21 cellular contexts compared by ENCODE assay signal in genomic region chr1:43821471-43821870, GRCh38.
DNase-seq lines count a peak whose midpoint lies in the region; ATAC-seq, FAIRE-seq and TF ChIP-seq lines count a peak whose summit lies in the region.
"Had no signal": no experiment of that assay in that cellular context is flagged by ENCODE, and none has a peak within 500 bp of the region (broad histone marks: within the 10 kb centered on the region; RNA-seq: fewer than 3 reads in every experiment).

No MANE protein-coding gene starts in this region.

- no peak overlapping the region for H2BK20ac ChIP-seq in H9 (ENCODE audit: low read depth, low read length, poor library complexity, severe bottlenecking)

- H3K23ac ChIP-seq in H9 (ENCODE audit: insufficient read length, low read depth, low read length) = no peak overlapping the region

- no peak overlapping the region for H4K91ac ChIP-seq in H9 (ENCODE audit: insufficient read length, low read depth, low read length)

- no peaks in the 10 kb centered on the region for H3K9me3 ChIP-seq in HCT116 (ENCODE audit: control insufficient read depth in 1 of 2, insufficient read depth in 1 of 2, low read depth in 1 of 2, low read length in 2 of 2)
- H3K9me3 ChIP-seq in keratinocyte (ENCODE audit: control insufficient read depth, low read depth, low read length) = no peaks in the 10 kb centered on the region
- H3K9me3 ChIP-seq in stomach = peaks cover 6 to 17% (median 14%) of the 10 kb centered on the region in 4 donors
- no peaks in the 10 kb centered on the region for H3K9me3 ChIP-seq in H9 (ENCODE audit: control insufficient read depth, low read depth, low read length)

- H2BK12ac ChIP-seq in H9 (ENCODE audit: insufficient read length, low read depth, low read length) = no peak overlapping the region

- H3K4me3 Mint-ChIP-seq in H9 = no peak overlapping the region
- H3K4me3 Mint-ChIP-seq: activated CD4-positive, alpha-beta T cell treated with anti-CD3 and anti-CD28 coated beads for 36 hours; activated naive CD8-positive, alpha-beta T cell treated with anti-CD3 and anti-CD28 coated beads for 36 hours; natural killer cell had no signal

- intact Hi-C loops in HCT116 (cut with micrococcal nuclease) (no loop called here), stomach (cut with DNase I; ENCODE audit: low total_unique reads) (no loop called here)

- no peak overlapping the region for H4K8ac ChIP-seq in H9 (replicated peaks; ENCODE audit: insufficient read length, low read depth, low read length)

- 75 to 92% (median 83%) methylated on average over 5 of the region's 5 CpGs for WGBS in stomach, 5 donors
- WGBS in H9 (ENCODE audit: extremely low coverage, insufficient read length, low lambda C conversion rate) = no CpG with 5 or more reads among the region's 5 CpGs

- POLR2A ChIA-PET in HCT116 (lab: Charles Lee) = no interaction called here

- H3K9ac ChIP-seq in HCT116 (ENCODE audit: low read length) (peak overlapping the region; percentile 44), keratinocyte (ENCODE audit: control insufficient read depth, extremely low read depth, insufficient read depth, low read length) (no peak overlapping the region), H9 (ENCODE audit: extremely low read depth, insufficient read length, low read length) (no peak overlapping the region)

- H3K4me1 ChIP-seq in HCT116 (ENCODE audit: control insufficient read depth in 1 of 2, insufficient read depth in 2 of 2, low read length in 2 of 2) (peaks cover 17 to 40% of the 10 kb centered on the region in 2 experiments), keratinocyte (ENCODE audit: control insufficient read depth, extremely low read depth, insufficient read depth, low read length) (peaks cover 28% of the 10 kb centered on the region), stomach (peaks cover 0 to 16% (median 2%) of the 10 kb centered on the region in 4 donors), H9 (ENCODE audit: insufficient read depth, low read length) (no peaks in the 10 kb centered on the region)

- H4K20me1 ChIP-seq in HCT116 (ENCODE audit: insufficient read depth) (no peaks in the 10 kb centered on the region), keratinocyte (ENCODE audit: control insufficient read depth, extremely low read depth, insufficient read depth, low read length) (no peaks in the 10 kb centered on the region), H9 (ENCODE audit: control insufficient read depth, insufficient read depth, insufficient read length) (no peaks in the 10 kb centered on the region)

- peak; percentile 86 for FAIRE-seq in keratinocyte (lab: Jason Lieb, UNC)
- FAIRE-seq: TTC549 had no signal

- no peak overlapping the region for H2AK5ac ChIP-seq in H9 (ENCODE audit: insufficient read length, low read length)

- RAD21 ChIA-PET in HCT116 (lab: Charles Lee; ENCODE audit: low non-redundant PET in 1 of 2, low total read pairs in 2 of 2, uncharacterized antibody in 2 of 2, unreplicated experiment in 2 of 2) = no interaction called here

- H3K27ac Mint-ChIP-seq in H9 = no peak overlapping the region; a peak in 1 of 7 replicates
- H3K27ac Mint-ChIP-seq: activated CD4-positive, alpha-beta T cell treated with anti-CD3 and anti-CD28 coated beads for 36 hours; activated naive CD8-positive, alpha-beta T cell treated with anti-CD3 and anti-CD28 coated beads for 36 hours; natural killer cell had no signal

- H3K4me3 ChIP-seq in HCT116 (replicated peaks in 1 of 2; ENCODE audit: low read depth in 1 of 2, low read length in 2 of 2) = peak overlapping the region in 1 of 2 experiments; percentile 16; a peak in 1 of 4 replicates
- H3K4me3 ChIP-seq in keratinocyte (ENCODE audit: control insufficient read depth in 2 of 3, extremely low read depth in 1 of 3, insufficient read depth in 2 of 3, low read depth in 1 of 3, low read length in 3 of 3) = no peak overlapping the region
- no peak overlapping the region for H3K4me3 ChIP-seq in stomach
- H3K4me3 ChIP-seq: dorsolateral prefrontal cortex, esophagus squamous epithelium, heart left ventricle, lung had no signal

- TF ChIP-seq EP300 in stomach (IDR thresholded peaks at IDR 0.05) = no peak

- no peak overlapping the region for H2BK15ac ChIP-seq in H9 (ENCODE audit: low read depth, low read length)

- TF ChIP-seq RAD21 in HCT116 (IDR thresholded peaks at IDR 0.05; ENCODE audit: low read depth) = no peak

- peaks cover 15 to 24% (median 17%) of the 10 kb centered on the region in 3 experiments; a peak in 6 of 7 replicates for H3K36me3 Mint-ChIP-seq in H9 (ENCODE audit: insufficient read depth in 1 of 3, low read depth in 3 of 3)

- CTCF ChIA-PET in HCT116 (lab: Charles Lee) = interaction anchor here (1.1 kb wide), 1 partner anchor 113 kb away, joined by 4 read pairs; no protein-coding TSS in a partner anchor

- H3K9me3 Mint-ChIP-seq in H9 = peaks cover 12 to 18% of the 10 kb centered on the region in 2 experiments; a peak in 3 of 5 replicates

- no peaks in the 10 kb centered on the region for H3K23me2 ChIP-seq in H9 (ENCODE audit: insufficient read length, low read depth, low read length, poor library complexity, severe bottlenecking)

- no peak overlapping the region for H3K14ac ChIP-seq in H9 (ENCODE audit: insufficient read depth, low read length)

- no peaks in the 10 kb centered on the region for H3K79me1 ChIP-seq in H9 (ENCODE audit: insufficient read depth, low read depth, low read length, poor library complexity, severe bottlenecking)

- no peaks in the 10 kb centered on the region for H3K9me1 ChIP-seq in keratinocyte (ENCODE audit: control insufficient read depth, extremely low read depth, insufficient read depth, low read length)

- TF ChIP-seq CTCF in HCT116 (IDR thresholded peaks at IDR 0.05 in 2 of 3, conservative IDR thresholded peaks at IDR 0.05 in 1 of 3; ENCODE audit: borderline replicate concordance in 1 of 3, insufficient read depth in 1 of 3, low read depth in 2 of 3, low read length in 2 of 3) (no peak), keratinocyte (optimal IDR thresholded peaks at IDR 0.05 in 1 of 3, IDR thresholded peaks at IDR 0.05 in 1 of 3, conservative IDR thresholded peaks at IDR 0.05 in 1 of 3; ENCODE audit: extremely low read depth in 1 of 3, insufficient read depth in 2 of 3, low read length in 3 of 3) (no peak), stomach (IDR thresholded peaks at IDR 0.05) (no peak), H9 (conservative IDR thresholded peaks at IDR 0.05) (no peak)

- H3K36me3 ChIP-seq in HCT116 (ENCODE audit: control insufficient read depth in 1 of 2, insufficient read depth in 2 of 2, low read length in 2 of 2) (no peaks in the 10 kb centered on the region), keratinocyte (ENCODE audit: control insufficient read depth in 2 of 2, extremely low read depth in 1 of 2, insufficient read depth in 2 of 2, low read length in 2 of 2) (peaks cover 0 to 4% of the 10 kb centered on the region in 2 experiments), stomach (peaks cover 2 to 31% (median 5%) of the 10 kb centered on the region in 4 donors)

- no peaks in the 10 kb centered on the region for H3K79me2 ChIP-seq in HCT116 (ENCODE audit: insufficient read depth, low read length)
- no peaks in the 10 kb centered on the region for H3K79me2 ChIP-seq in keratinocyte (ENCODE audit: control insufficient read depth, insufficient read depth, low read length)
- H3K79me2 ChIP-seq in H9 (ENCODE audit: insufficient read depth, low read length) = no peaks in the 10 kb centered on the region

- peaks cover 0 to 4% of the 10 kb centered on the region in 2 experiments; a peak in 1 of 4 replicates for H3K4me1 Mint-ChIP-seq in H9
- H3K4me1 Mint-ChIP-seq: activated CD4-positive, alpha-beta T cell treated with anti-CD3 and anti-CD28 coated beads for 36 hours; activated naive CD8-positive, alpha-beta T cell treated with anti-CD3 and anti-CD28 coated beads for 36 hours; natural killer cell had no signal

- TF ChIP-seq POLR2A in HCT116 (IDR thresholded peaks at IDR 0.05; ENCODE audit: borderline replicate concordance, extremely low read depth, insufficient read depth, insufficient read length) (no peak), stomach (IDR thresholded peaks at IDR 0.05) (no peak)

- ATAC-seq in HCT116 = peak; percentile 33
- ATAC-seq in HG02973 (IDR thresholded peaks at IDR 0.05; ENCODE audit: unreplicated experiment) = no peak
- ATAC-seq in left lobe of liver = no peak
- ATAC-seq: activated CD4-positive, alpha-beta T cell treated with anti-CD3 and anti-CD28 coated beads for 36 hours; natural killer cell had no signal

- no peak overlapping the region for H3K18ac ChIP-seq in H9 (ENCODE audit: insufficient read length, low read depth, low read length)

- peak overlapping the region; percentile 11 for H2AFZ ChIP-seq in HCT116 (ENCODE audit: low read depth, low read length, poor library complexity, severe bottlenecking)
- H2AFZ ChIP-seq in keratinocyte (ENCODE audit: control insufficient read depth, low read length) = no peak overlapping the region
- H2AFZ ChIP-seq in H9 (ENCODE audit: low read length) = no peak overlapping the region

- dilution Hi-C loops in keratinocyte (cut with MboI; ENCODE audit: extremely low pct_ligation_motif_present, low sequenced_read_pairs) = no loop called here

- H3K9me2 ChIP-seq in HCT116 (ENCODE audit: insufficient read depth) = no peaks in the 10 kb centered on the region

- no peak for DNase-seq in HCT116 (ENCODE audit: low read depth, low spot score)
- DNase-seq in astrocyte of the hippocampus (ENCODE audit: low read depth, low spot score) = peak; percentile 21
- DNase-seq in keratinocyte (ENCODE audit: low read depth, low spot score) = no peak
- DNase-seq in stomach = no peak
- no peak for DNase-seq in left lobe of liver (ENCODE audit: low spot score)
- no peak for DNase-seq in H9
- DNase-seq in HUDEP-2 (lab: John Stamatoyannopoulos, UW; ENCODE audit: unreplicated experiment in 76 of 76) = no peak
- DNase-seq: activated CD4-positive, alpha-beta T cell treated with anti-CD3 and anti-CD28 coated beads for 36 hours; activated naive CD8-positive, alpha-beta T cell treated with anti-CD3 and anti-CD28 coated beads for 36 hours; DMS79; esophagus squamous epithelium; natural killer cell; NCI-H1092; NCI-H2081 treated with DMSO at 0.1 percent for 48 hours; stimulated activated CD4-positive, alpha-beta T cell treated with anti-CD3 and anti-CD28 coated beads, Interleukin-4, amount 100 ng/mL, for 24 hours had no signal

- no peak overlapping the region for H2BK120ac ChIP-seq in H9 (ENCODE audit: low read depth, low read length, poor library complexity, severe bottlenecking)

- peaks cover 1% of the 10 kb centered on the region; the same call in 1 of the 2 replicates for H3K27me3 Mint-ChIP-seq in H9 (ENCODE audit: low read depth)
- H3K27me3 Mint-ChIP-seq: activated CD4-positive, alpha-beta T cell treated with anti-CD3 and anti-CD28 coated beads for 36 hours; activated naive CD8-positive, alpha-beta T cell treated with anti-CD3 and anti-CD28 coated beads for 36 hours had no signal

- H3K4ac ChIP-seq in H9 (ENCODE audit: low read depth, low read length) = no peak overlapping the region

- H3K27ac ChIP-seq in HCT116 (ENCODE audit: low read depth, low read length) = peak overlapping the region; percentile 58; the same call in 1 of the 2 replicates
- peak overlapping the region; percentile 44 for H3K27ac ChIP-seq in keratinocyte (ENCODE audit: control insufficient read depth, insufficient read depth, low read length)
- H3K27ac ChIP-seq in stomach = peak overlapping the region in 3 of 5 donors; percentile 13 to 61 (median 38)
- no peak overlapping the region for H3K27ac ChIP-seq in H9 (ENCODE audit: insufficient read length, low read depth, low read length)
- H3K27ac ChIP-seq: brain microvascular endothelial cell, dorsolateral prefrontal cortex had no signal

- H3K27me3 ChIP-seq in HCT116 (ENCODE audit: insufficient read depth, low read length) (no peaks in the 10 kb centered on the region), keratinocyte (ENCODE audit: control insufficient read depth, extremely low read depth, insufficient read depth, low read length) (no peaks in the 10 kb centered on the region), stomach (no peaks in the 10 kb centered on the region), H9 (ENCODE audit: insufficient read depth, low read length) (no peaks in the 10 kb centered on the region)
- H3K27me3 ChIP-seq: brain microvascular endothelial cell, dorsolateral prefrontal cortex, esophagus squamous epithelium, heart left ventricle had no signal

- H4K5ac ChIP-seq in H9 (ENCODE audit: insufficient read length, low read depth, low read length) = no peak overlapping the region

- H3K4me2 ChIP-seq in HCT116 (ENCODE audit: low read length) (peak overlapping the region; percentile 69), keratinocyte (ENCODE audit: control insufficient read depth, extremely low read depth, insufficient read depth, low read depth, low read length) (peak overlapping the region; percentile 27), H9 (ENCODE audit: insufficient read depth, insufficient read length, low read length) (no peak overlapping the region)

- BruUV-seq in HCT116 (replicated peaks; lab: Mats Ljungman, UMichigan) = no TSS peak

- H2BK5ac ChIP-seq in H9 (ENCODE audit: insufficient read length, low read length) = no peak overlapping the region

- no peak overlapping the region for H3T11ph ChIP-seq in H9 (ENCODE audit: low read length)

- H3K56ac ChIP-seq in H9 (ENCODE audit: insufficient read length, low read depth, low read length) = no peak overlapping the region
